In the genomic region with DNA sequence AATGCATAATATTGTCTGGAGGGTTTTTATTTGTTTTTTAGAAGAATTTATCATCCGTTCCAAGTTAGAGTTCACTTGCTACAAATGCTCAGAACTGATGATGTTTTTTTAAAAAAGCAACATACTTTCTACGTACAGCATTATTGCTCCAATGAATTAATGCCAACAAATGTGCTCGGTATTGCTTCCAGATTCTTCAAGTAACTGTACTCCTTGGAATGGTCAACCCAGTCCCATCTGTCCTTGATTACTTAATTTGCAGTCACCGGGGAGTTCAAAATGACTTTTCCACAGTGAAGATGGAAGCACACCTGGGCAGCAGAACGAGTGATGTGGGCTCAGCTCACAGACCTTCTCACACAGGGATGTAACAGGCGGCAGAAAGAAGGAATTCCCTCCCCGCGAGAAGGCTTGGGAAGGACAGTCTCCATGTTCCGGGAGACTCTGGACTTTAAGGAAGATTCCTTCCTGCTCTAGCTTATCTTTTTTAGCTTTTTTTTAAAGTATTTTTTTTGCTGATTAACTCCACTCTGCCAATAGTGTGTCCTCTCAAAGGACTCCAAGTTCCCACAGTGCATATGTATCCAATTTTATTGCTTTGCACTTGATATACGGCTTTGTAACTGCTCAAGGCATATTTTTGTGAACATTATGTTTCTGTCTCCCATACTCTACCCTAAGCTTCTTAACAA, we compare ENCODE assay signal across 1 cellular context.
TF ChIP-seq lines count a peak whose summit lies in the region.

No MANE protein-coding gene starts in this region.

TF ChIP-seq in HCT116, 20 proteins besides CTCF, POLR2A, EP300 and RAD21:
- TF ChIP-seq, protein P1, sequence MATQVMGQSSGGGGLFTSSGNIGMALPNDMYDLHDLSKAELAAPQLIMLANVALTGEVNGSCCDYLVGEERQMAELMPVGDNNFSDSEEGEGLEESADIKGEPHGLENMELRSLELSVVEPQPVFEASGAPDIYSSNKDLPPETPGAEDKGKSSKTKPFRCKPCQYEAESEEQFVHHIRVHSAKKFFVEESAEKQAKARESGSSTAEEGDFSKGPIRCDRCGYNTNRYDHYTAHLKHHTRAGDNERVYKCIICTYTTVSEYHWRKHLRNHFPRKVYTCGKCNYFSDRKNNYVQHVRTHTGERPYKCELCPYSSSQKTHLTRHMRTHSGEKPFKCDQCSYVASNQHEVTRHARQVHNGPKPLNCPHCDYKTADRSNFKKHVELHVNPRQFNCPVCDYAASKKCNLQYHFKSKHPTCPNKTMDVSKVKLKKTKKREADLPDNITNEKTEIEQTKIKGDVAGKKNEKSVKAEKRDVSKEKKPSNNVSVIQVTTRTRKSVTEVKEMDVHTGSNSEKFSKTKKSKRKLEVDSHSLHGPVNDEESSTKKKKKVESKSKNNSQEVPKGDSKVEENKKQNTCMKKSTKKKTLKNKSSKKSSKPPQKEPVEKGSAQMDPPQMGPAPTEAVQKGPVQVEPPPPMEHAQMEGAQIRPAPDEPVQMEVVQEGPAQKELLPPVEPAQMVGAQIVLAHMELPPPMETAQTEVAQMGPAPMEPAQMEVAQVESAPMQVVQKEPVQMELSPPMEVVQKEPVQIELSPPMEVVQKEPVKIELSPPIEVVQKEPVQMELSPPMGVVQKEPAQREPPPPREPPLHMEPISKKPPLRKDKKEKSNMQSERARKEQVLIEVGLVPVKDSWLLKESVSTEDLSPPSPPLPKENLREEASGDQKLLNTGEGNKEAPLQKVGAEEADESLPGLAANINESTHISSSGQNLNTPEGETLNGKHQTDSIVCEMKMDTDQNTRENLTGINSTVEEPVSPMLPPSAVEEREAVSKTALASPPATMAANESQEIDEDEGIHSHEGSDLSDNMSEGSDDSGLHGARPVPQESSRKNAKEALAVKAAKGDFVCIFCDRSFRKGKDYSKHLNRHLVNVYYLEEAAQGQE (IDR thresholded peaks at IDR 0.05; ENCODE audit: low read depth): no peak
